Comparison of ENCODE assay signal across 1 cellular context in genomic region chr16:84082110-84082509, GRCh38.
TF ChIP-seq lines count a peak whose summit lies in the region.

No MANE protein-coding gene starts in this region.

TF ChIP-seq in GM23338, 12 proteins besides CTCF, POLR2A, EP300 and RAD21 (continued from another document):
- TF ChIP-seq ETS1 (IDR thresholded peaks at IDR 0.05) = no peak
- TF ChIP-seq NANOG (IDR thresholded peaks at IDR 0.05; ENCODE audit: borderline replicate concordance) = no peak
- no peak for TF ChIP-seq REST (IDR thresholded peaks at IDR 0.05; ENCODE audit: unreplicated experiment)
- TF ChIP-seq EZH2phosphoT487 (IDR thresholded peaks at IDR 0.05; ENCODE audit: unreplicated experiment) = no peak
- TF ChIP-seq ZNF462 (CRISPR knock-in tag; IDR thresholded peaks at IDR 0.05) = no peak
